ENCODE assay signal across 19 cellular contexts in genomic region chr9:124709291-124709690, GRCh38.
A peak's percentile ranks its signal among the peaks of the same experiment; 100 is the strongest.
DNase-seq lines count a peak whose midpoint lies in the region; ATAC-seq, FAIRE-seq and TF ChIP-seq lines count a peak whose summit lies in the region.
"Had no signal": no experiment of that assay in that cellular context is flagged by ENCODE, and none has a peak within 500 bp of the region (broad histone marks: within the 10 kb centered on the region; RNA-seq: fewer than 3 reads in every experiment).

No MANE protein-coding gene starts in this region.

- TF ChIP-seq CTCF in A549 (IDR thresholded peaks at IDR 0.05): no peak
- no peak for TF ChIP-seq CTCF in HFFc6 (IDR thresholded peaks at IDR 0.05)
- TF ChIP-seq CTCF in Calu3 (IDR thresholded peaks at IDR 0.05; ENCODE audit: unreplicated experiment): no peak
- no peak for TF ChIP-seq CTCF in uterus (IDR thresholded peaks at IDR 0.05)

- H3K27me3 Mint-ChIP-seq in HFFc6 (ENCODE audit: insufficient read depth) (no peaks in the 10 kb centered on the region; the same call in 1 of the 2 replicates), Calu3 (ENCODE audit: unreplicated experiment) (no peaks in the 10 kb centered on the region)
- peaks cover 20% of the 10 kb centered on the region for H3K27me3 Mint-ChIP-seq in activated CD8-positive, alpha-beta T cell treated with anti-CD3 and anti-CD28 coated beads, Interleukin-2, amount 10 ng/mL, durations not matched to agents 7 days and 5 days (ENCODE audit: low read depth)

- DNase-seq in A549 (ENCODE audit: low read depth in 1 of 2, low spot score in 1 of 2) (no peak), HFFc6 (no peak), SJSA1 (ENCODE audit: low read depth in 1 of 2, low spot score in 2 of 2) (no peak), Calu3 (no peak), uterus (no peak)
- DNase-seq in activated CD8-positive, alpha-beta T cell treated with anti-CD3 and anti-CD28 coated beads, Interleukin-2, amount 10 ng/mL, durations not matched to agents 7 days and 5 days: no peak
- DNase-seq: ACHN; CD4-positive, CD25-positive, alpha-beta regulatory T cell; DMS79 treated with DMSO at 0.1 percent for 48 hours; NCI-H1092 treated with DMSO at 0.1 percent for 48 hours; NCI-H1694; NCI-H2107; NCI-H226; NCI-H526 treated with DMSO at 0.1 percent for 48 hours; SHP77 had no signal

- intact Hi-C loops in Calu3 (cut with micrococcal nuclease; ENCODE audit: unreplicated experiment): loop anchor here (2.0 kb wide), 1 partner anchor 50 kb away; no protein-coding TSS in a partner anchor
- intact Hi-C loops in uterus (cut with DNase I; ENCODE audit: low total_unique reads): no loop called here

- H3K4me3 Mint-ChIP-seq in HFFc6 (peak overlapping the region; percentile 74), Calu3 (ENCODE audit: low read depth, unreplicated experiment) (no peak overlapping the region)
- H3K4me3 Mint-ChIP-seq in activated CD8-positive, alpha-beta T cell treated with anti-CD3 and anti-CD28 coated beads, Interleukin-2, amount 10 ng/mL, durations not matched to agents 7 days and 5 days: no peak overlapping the region
- H3K4me3 Mint-ChIP-seq: CD4-positive, CD25-positive, alpha-beta regulatory T cell had no signal

- H3K27me3 ChIP-seq in SJSA1 (replicated peaks) (no peaks in the 10 kb centered on the region), uterus (no peaks in the 10 kb centered on the region)
- H3K27me3 ChIP-seq: Peyer's patch had no signal

- H3K4me3 ChIP-seq in A549: no peak overlapping the region
- H3K4me3 ChIP-seq in SJSA1: no peak overlapping the region
- no peak overlapping the region for H3K4me3 ChIP-seq in mesodermal cell (ENCODE audit: extremely low read depth, insufficient read depth, low read length, poor library complexity, severe bottlenecking)
- H3K4me3 ChIP-seq in uterus: no peak overlapping the region
- H3K4me3 ChIP-seq: K562, Peyer's patch had no signal

- no peak for ATAC-seq in A549
- ATAC-seq in activated CD8-positive, alpha-beta T cell treated with anti-CD3 and anti-CD28 coated beads, Interleukin-2, amount 10 ng/mL, durations not matched to agents 7 days and 5 days: no peak

- peaks cover 20% of the 10 kb centered on the region for H3K36me3 Mint-ChIP-seq in HFFc6 (ENCODE audit: low read depth)
- peaks cover 16% of the 10 kb centered on the region for H3K36me3 Mint-ChIP-seq in Calu3 (ENCODE audit: insufficient read depth, unreplicated experiment)
- no peaks in the 10 kb centered on the region for H3K36me3 Mint-ChIP-seq in activated CD8-positive, alpha-beta T cell treated with anti-CD3 and anti-CD28 coated beads, Interleukin-2, amount 10 ng/mL, durations not matched to agents 7 days and 5 days (ENCODE audit: low read depth)
- H3K36me3 Mint-ChIP-seq: CD4-positive, CD25-positive, alpha-beta regulatory T cell had no signal

- no peak for TF ChIP-seq RAD21 in A549 (conservative IDR thresholded peaks at IDR 0.05 in 1 of 2, IDR thresholded peaks at IDR 0.05 in 1 of 2)

- no TSS peak for BruUV-seq in Calu3 (replicated peaks; lab: Mats Ljungman, UMichigan)

- H3K4me2 ChIP-seq in A549: peak overlapping the region; percentile 10; the same call in 1 of the 3 replicates

- TF ChIP-seq POLR2A in A549 (IDR thresholded peaks at IDR 0.05; ENCODE audit: low read length) (no peak), uterus (IDR thresholded peaks at IDR 0.05) (no peak)

- POLR2A ChIA-PET in A549 (lab: Yijun Ruan, JAX): interaction anchor here (3.2 kb wide), 1 partner anchor 50 kb away, joined by 19 read pairs; no protein-coding TSS in a partner anchor
- POLR2A ChIA-PET in activated CD8-positive, alpha-beta T cell treated with anti-CD3 and anti-CD28 coated beads, Interleukin-2, amount 10 ng/mL, durations not matched to agents 7 days and 5 days (lab: Charles Lee): no interaction called here

- peaks cover 10% of the 10 kb centered on the region; the same call in 1 of the 2 replicates for H3K36me3 ChIP-seq in SJSA1
- peaks cover 13% of the 10 kb centered on the region for H3K36me3 ChIP-seq in mesodermal cell (ENCODE audit: control insufficient read depth, insufficient read depth, low read length)
- no peaks in the 10 kb centered on the region for H3K36me3 ChIP-seq in uterus
- H3K36me3 ChIP-seq: Peyer's patch had no signal

- H3K27ac Mint-ChIP-seq in HFFc6: peak overlapping the region; percentile 86
- no peak overlapping the region for H3K27ac Mint-ChIP-seq in Calu3 (ENCODE audit: unreplicated experiment)
- no peak overlapping the region for H3K27ac Mint-ChIP-seq in activated CD8-positive, alpha-beta T cell treated with anti-CD3 and anti-CD28 coated beads, Interleukin-2, amount 10 ng/mL, durations not matched to agents 7 days and 5 days
- H3K27ac Mint-ChIP-seq: CD4-positive, CD25-positive, alpha-beta regulatory T cell had no signal

- H3K27ac ChIP-seq in A549 (peak overlapping the region in 1 of 2 experiments; percentile 47; a peak in 1 of 6 replicates), SJSA1 (peak overlapping the region; percentile 47; the same call in 1 of the 2 replicates), mesodermal cell (ENCODE audit: low read depth, low read length, severe bottlenecking) (peak overlapping the region; percentile 94), uterus (no peak overlapping the region)
- H3K27ac ChIP-seq: Peyer's patch had no signal

- CTCF ChIA-PET in A549 (lab: Yijun Ruan, JAX) (interaction anchor here (1.1 to 11.8 kb wide), 7 partner anchors 17 to 157 kb away, joined by 3 to 235 read pairs (median 59); no protein-coding TSS in a partner anchor), Calu3 (lab: Charles Lee) (interaction anchor here (1.0 to 1.1 kb wide), 2 partner anchors 49 to 92 kb away, joined by 4 to 6 read pairs; no protein-coding TSS in a partner anchor)
- CTCF ChIA-PET in activated CD8-positive, alpha-beta T cell treated with anti-CD3 and anti-CD28 coated beads, Interleukin-2, amount 10 ng/mL, durations not matched to agents 7 days and 5 days (lab: Charles Lee): interaction anchor here (1.6 to 2.8 kb wide), 3 partner anchors 90 to 158 kb away, joined by 3 to 16 read pairs (median 11); no protein-coding TSS in a partner anchor

- FAIRE-seq in A549 (lab: Jason Lieb, UNC): no peak
- FAIRE-seq: G401.6, K562 had no signal

- H3K9me3 ChIP-seq in A549: no peaks in the 10 kb centered on the region
- no peaks in the 10 kb centered on the region for H3K9me3 ChIP-seq in SJSA1 (replicated peaks)
- peaks cover 5% of the 10 kb centered on the region for H3K9me3 ChIP-seq in mesodermal cell (ENCODE audit: control insufficient read depth, low read length)
- no peaks in the 10 kb centered on the region for H3K9me3 ChIP-seq in uterus
- H3K9me3 ChIP-seq: Peyer's patch had no signal

- H3K9me3 Mint-ChIP-seq in HFFc6 (peaks cover 9% of the 10 kb centered on the region), Calu3 (ENCODE audit: low read depth, unreplicated experiment) (no peaks in the 10 kb centered on the region)
- H3K9me3 Mint-ChIP-seq in activated CD8-positive, alpha-beta T cell treated with anti-CD3 and anti-CD28 coated beads, Interleukin-2, amount 10 ng/mL, durations not matched to agents 7 days and 5 days (ENCODE audit: insufficient read depth): no peaks in the 10 kb centered on the region

- no peak for TF ChIP-seq EP300 in A549 (IDR thresholded peaks at IDR 0.05)

- peaks cover 21% of the 10 kb centered on the region for H3K4me1 ChIP-seq in A549
- H3K4me1 ChIP-seq in SJSA1 (replicated peaks): peaks cover 36% of the 10 kb centered on the region
- peaks cover 40% of the 10 kb centered on the region for H3K4me1 ChIP-seq in mesodermal cell (ENCODE audit: control insufficient read depth, insufficient read depth, low read length, poor library complexity, severe bottlenecking)
- H3K4me1 ChIP-seq in uterus: no peaks in the 10 kb centered on the region

- H3K4me1 Mint-ChIP-seq in HFFc6 (ENCODE audit: low read depth) (peaks cover 58% of the 10 kb centered on the region), Calu3 (ENCODE audit: low read depth, unreplicated experiment) (peaks cover 44% of the 10 kb centered on the region)
- no peaks in the 10 kb centered on the region for H3K4me1 Mint-ChIP-seq in activated CD8-positive, alpha-beta T cell treated with anti-CD3 and anti-CD28 coated beads, Interleukin-2, amount 10 ng/mL, durations not matched to agents 7 days and 5 days (ENCODE audit: low read depth)

- 97% methylated on average over 2 of the region's 2 CpGs for WGBS in A549 (ENCODE audit: missing lambda C conversion rate)
- WGBS in mesodermal cell (ENCODE audit: insufficient coverage in 2 of 2), 2 experiments: 89 to 92% methylated on average over 2 of the region's 2 CpGs

TF ChIP-seq in A549, 52 proteins besides CTCF, POLR2A, EP300 and RAD21:
- TF ChIP-seq RNF2 (IDR thresholded peaks at IDR 0.05; ENCODE audit: borderline replicate concordance, low read depth) (no peak), CHD2 (IDR thresholded peaks at IDR 0.05; ENCODE audit: low read length, partially characterized antibody) (no peak), CEBPB (IDR thresholded peaks at IDR 0.05) (no peak)
TF ChIP-seq in A549: peak in this region for 0.

Comparison
In these comparisons a context has a peak if more than half of its experiments do, and no peak if none do; other contexts are left out.
1. H3K27ac ChIP-seq: peak in SJSA1 (single experiment) and mesodermal cell (single experiment); none in uterus (0 of 2).